ENCODE assay signal across 25 cellular contexts in genomic region chr7:108283252-108283651, GRCh38.
"Had no signal": no experiment of that assay in that cellular context is flagged by ENCODE, and none has a peak within 500 bp of the region (broad histone marks: within the 10 kb centered on the region; RNA-seq: fewer than 3 reads in every experiment).

No MANE protein-coding gene starts in this region.

- H3K36me3 Mint-ChIP-seq: natural killer cell; stimulated activated effector memory CD8-positive, alpha-beta T cell treated with anti-CD3 and anti-CD28 coated beads, Interleukin-12 subunit alpha, Interleukin-12 subunit beta, amount 100 ng/mL, for 72 hours had no signal

- H3K4me1 ChIP-seq: esophagus muscularis mucosa, gastrocnemius medialis, heart right ventricle, right atrium auricular region, sigmoid colon, testis, upper lobe of right lung, vagina had no signal

- H3K4me1 Mint-ChIP-seq: natural killer cell; stimulated activated effector memory CD8-positive, alpha-beta T cell treated with anti-CD3 and anti-CD28 coated beads, Interleukin-12 subunit alpha, Interleukin-12 subunit beta, amount 100 ng/mL, for 72 hours had no signal

- H3K27ac ChIP-seq: coronary artery, epithelial cell of prostate, esophagus muscularis mucosa, gastrocnemius medialis, heart right ventricle, neural progenitor cell, ovary, right atrium auricular region, sigmoid colon, testis, tibial nerve, upper lobe of right lung, vagina had no signal

- H3K36me3 ChIP-seq: esophagus muscularis mucosa, gastrocnemius medialis, heart right ventricle, neural progenitor cell, ovary, right atrium auricular region, sigmoid colon, tibial nerve, upper lobe of right lung, vagina had no signal

- H3K9me3 Mint-ChIP-seq: neural progenitor cell; stimulated activated effector memory CD8-positive, alpha-beta T cell treated with anti-CD3 and anti-CD28 coated beads, Interleukin-12 subunit alpha, Interleukin-12 subunit beta, amount 100 ng/mL, for 72 hours had no signal

- H3K9me3 ChIP-seq: esophagus muscularis mucosa, gastrocnemius medialis, heart right ventricle, ovary, right atrium auricular region, sigmoid colon, testis, tibial nerve, upper lobe of right lung, vagina had no signal

- DNase-seq: dorsolateral prefrontal cortex; effector CD8-positive, alpha-beta T cell; gastrocnemius medialis; heart right ventricle; hypothalamus; kidney glomerular epithelial cell; natural killer cell; nucleus accumbens; ovary; sigmoid colon; small intestine; stimulated activated CD4-positive, alpha-beta T cell treated with anti-CD3 and anti-CD28 coated beads, Interleukin-4, amount 100 ng/mL, for 1 hour; stimulated activated CD8-positive, alpha-beta memory T cell treated with anti-CD3 and anti-CD28 coated beads, Interleukin-4, amount 100 ng/mL, for 48 hours; stimulated activated naive CD8-positive, alpha-beta T cell treated with anti-CD3 and anti-CD28 coated beads, Interleukin-15, Interleukin-2, amounts not matched to agents 100 U/mL and 50 U/mL, for 24 hours; testis; upper lobe of right lung had no signal

- H3K27ac Mint-ChIP-seq: natural killer cell; stimulated activated effector memory CD8-positive, alpha-beta T cell treated with anti-CD3 and anti-CD28 coated beads, Interleukin-12 subunit alpha, Interleukin-12 subunit beta, amount 100 ng/mL, for 72 hours had no signal

- H3K4me3 ChIP-seq: coronary artery, dorsolateral prefrontal cortex, esophagus muscularis mucosa, gastrocnemius medialis, heart right ventricle, neural progenitor cell, ovary, right atrium auricular region, sigmoid colon, testis, tibial nerve, upper lobe of right lung, vagina had no signal

- H3K4me3 Mint-ChIP-seq: natural killer cell; neural progenitor cell; stimulated activated effector memory CD8-positive, alpha-beta T cell treated with anti-CD3 and anti-CD28 coated beads, Interleukin-12 subunit alpha, Interleukin-12 subunit beta, amount 100 ng/mL, for 72 hours had no signal

- ATAC-seq: gastrocnemius medialis; heart right ventricle; left lobe of liver; natural killer cell; stimulated activated effector memory CD8-positive, alpha-beta T cell treated with anti-CD3 and anti-CD28 coated beads, Interleukin-12 subunit alpha, Interleukin-12 subunit beta, amount 100 ng/mL, for 72 hours; upper lobe of right lung had no signal
